12 cellular contexts compared by ENCODE assay signal in the genomic region with DNA sequence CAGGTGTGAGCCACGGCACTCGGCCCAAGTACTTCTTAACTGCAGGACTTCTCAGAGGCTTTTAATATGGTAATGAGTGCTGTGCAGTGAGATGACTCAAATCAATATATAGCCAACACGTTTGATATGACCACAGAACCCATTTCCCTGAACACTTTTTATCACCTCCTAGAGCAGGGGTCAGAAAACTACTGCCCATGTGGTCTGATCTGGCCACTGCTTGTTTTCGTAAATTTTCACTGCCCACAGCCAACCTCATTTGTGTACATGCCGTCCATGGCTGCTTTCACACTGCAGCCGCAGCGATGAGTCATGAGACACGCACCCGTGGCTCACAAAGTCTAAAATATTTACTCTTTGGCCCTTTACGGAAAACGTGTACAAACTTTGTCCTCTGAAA.
DNase-seq lines count a peak whose midpoint lies in the region; ATAC-seq and TF ChIP-seq lines count a peak whose summit lies in the region.
"Had no signal": no experiment of that assay in that cellular context is flagged by ENCODE, and none has a peak within 500 bp of the region (broad histone marks: within the 10 kb centered on the region; RNA-seq: fewer than 3 reads in every experiment).

No MANE protein-coding gene starts in this region.

- no peak overlapping the region for H3K4me3 Mint-ChIP-seq in H9
- no peak overlapping the region for H3K4me3 Mint-ChIP-seq in nephron progenitor cell
- H3K4me3 Mint-ChIP-seq: endodermal cell had no signal

- ATAC-seq in RWPE2 (ENCODE audit: low read depth): peak; percentile 69
- ATAC-seq in activated CD4-positive, CD25-positive, alpha-beta regulatory T cell treated with anti-CD3 and anti-CD28 coated beads, Interleukin-2, amount 50 U/mL, for 24 hours: no peak

- no peak overlapping the region for H3K56ac ChIP-seq in H9 (ENCODE audit: insufficient read length, low read depth, low read length)

- H3K23ac ChIP-seq in H9 (ENCODE audit: insufficient read length, low read depth, low read length): no peak overlapping the region

- H3K27me3 ChIP-seq in H9 (ENCODE audit: insufficient read depth, low read length): no peaks in the 10 kb centered on the region
- H3K27me3 ChIP-seq in RWPE2 (ENCODE audit: insufficient read depth, poor library complexity, severe bottlenecking): no peaks in the 10 kb centered on the region
- H3K27me3 ChIP-seq in stomach: no peaks in the 10 kb centered on the region
- H3K27me3 ChIP-seq: Peyer's patch, tibial artery had no signal

- H2AK5ac ChIP-seq in H9 (ENCODE audit: insufficient read length, low read length): no peak overlapping the region

- no peak overlapping the region for H2BK20ac ChIP-seq in H9 (ENCODE audit: low read depth, low read length, poor library complexity, severe bottlenecking)

- DNase-seq in H9: no peak
- DNase-seq in RWPE2 (ENCODE audit: low spot score): no peak
- peak; percentile 76 for DNase-seq in fibroblast of mammary gland (ENCODE audit: low read depth)
- DNase-seq in stomach: peak; percentile 44
- DNase-seq in nephron progenitor cell: no peak
- DNase-seq in NCI-H1930 (lab: John Stamatoyannopoulos, UW): no peak
- no peak for DNase-seq in NCI-H226
- DNase-seq: endodermal cell, MM.1S, tibial artery had no signal

- H3K27ac ChIP-seq in H9 (ENCODE audit: insufficient read length, low read depth, low read length): no peak overlapping the region
- no peak overlapping the region for H3K27ac ChIP-seq in RWPE2 (ENCODE audit: poor library complexity, severe bottlenecking)
- H3K27ac ChIP-seq in stomach: no peak overlapping the region
- H3K27ac ChIP-seq: tibial artery had no signal

- H3K4me1 Mint-ChIP-seq in H9 (peaks cover 42 to 63% of the 10 kb centered on the region in 2 experiments), nephron progenitor cell (peaks cover 77% of the 10 kb centered on the region)

- no peak for TF ChIP-seq CTCF in H9 (conservative IDR thresholded peaks at IDR 0.05)
- TF ChIP-seq CTCF in RWPE2 (IDR thresholded peaks at IDR 0.05; ENCODE audit: poor library complexity, severe bottlenecking): no peak
- TF ChIP-seq CTCF in fibroblast of mammary gland (conservative IDR thresholded peaks at IDR 0.05; ENCODE audit: control insufficient read depth, insufficient read depth, low read depth, low read length): no peak
- no peak for TF ChIP-seq CTCF in stomach (IDR thresholded peaks at IDR 0.05)
- no peak for TF ChIP-seq CTCF in nephron progenitor cell (IDR thresholded peaks at IDR 0.05)

- peaks cover 6% of the 10 kb centered on the region for H3K27me3 Mint-ChIP-seq in H9 (ENCODE audit: low read depth)
- H3K27me3 Mint-ChIP-seq in nephron progenitor cell (ENCODE audit: low read depth, poor library complexity): no peaks in the 10 kb centered on the region

- H3K79me2 ChIP-seq in H9 (ENCODE audit: insufficient read depth, low read length): no peaks in the 10 kb centered on the region

- no peaks in the 10 kb centered on the region for H3K79me1 ChIP-seq in H9 (ENCODE audit: insufficient read depth, low read depth, low read length, poor library complexity, severe bottlenecking)

- H4K8ac ChIP-seq in H9 (replicated peaks; ENCODE audit: insufficient read length, low read depth, low read length): no peak overlapping the region

- H3K9me3 Mint-ChIP-seq in H9 (peaks cover 0 to 4% of the 10 kb centered on the region in 2 experiments; a peak in 1 of 5 replicates), nephron progenitor cell (peaks cover 6% of the 10 kb centered on the region)

- H4K91ac ChIP-seq in H9 (ENCODE audit: insufficient read length, low read depth, low read length): no peak overlapping the region

- no peak overlapping the region for H3K4me3 ChIP-seq in RWPE2 (ENCODE audit: severe bottlenecking)
- H3K4me3 ChIP-seq in fibroblast of mammary gland (ENCODE audit: control insufficient read depth, low read depth, low read length): no peak overlapping the region
- H3K4me3 ChIP-seq in stomach: no peak overlapping the region
- H3K4me3 ChIP-seq: Peyer's patch, tibial artery had no signal

- intact Hi-C loops in stomach (cut with DNase I; ENCODE audit: low total_unique reads): loop anchor here (10.0 kb wide), 1 partner anchor 465 kb away; no protein-coding TSS in a partner anchor

- no peak overlapping the region for H3T11ph ChIP-seq in H9 (ENCODE audit: low read length)

- H3K36me3 ChIP-seq in RWPE2 (ENCODE audit: low read depth) (no peaks in the 10 kb centered on the region), stomach (no peaks in the 10 kb centered on the region)
- H3K36me3 ChIP-seq: Peyer's patch, tibial artery had no signal

- H2AFZ ChIP-seq in H9 (ENCODE audit: low read length): no peak overlapping the region

- no peak overlapping the region for H3K9ac ChIP-seq in H9 (ENCODE audit: extremely low read depth, insufficient read length, low read length)

- peaks cover 4% of the 10 kb centered on the region; the same call in 1 of the 2 replicates for H3K4me1 ChIP-seq in H9 (ENCODE audit: insufficient read depth, low read length)
- H3K4me1 ChIP-seq in RWPE2 (ENCODE audit: insufficient read depth, poor library complexity, severe bottlenecking): peaks cover 9% of the 10 kb centered on the region
- peaks cover 6 to 19% (median 10%) of the 10 kb centered on the region in 4 donors for H3K4me1 ChIP-seq in stomach

- peak overlapping the region in 2 of 3 experiments; percentile 60 to 69; a peak in 4 of 7 replicates for H3K27ac Mint-ChIP-seq in H9
- no peak overlapping the region for H3K27ac Mint-ChIP-seq in nephron progenitor cell
- H3K27ac Mint-ChIP-seq: endodermal cell had no signal

- no CpG with 5 or more reads among the region's 11 CpGs for WGBS in H9 (ENCODE audit: extremely low coverage, insufficient read length, low lambda C conversion rate)
- 27 to 44% (median 35%) methylated on average over 11 of the region's 11 CpGs for WGBS in stomach, 5 donors

- H3K36me3 Mint-ChIP-seq in H9 (ENCODE audit: insufficient read depth in 1 of 3, low read depth in 3 of 3) (peaks cover 0 to 5% (median 5%) of the 10 kb centered on the region in 3 experiments; a peak in 3 of 7 replicates), nephron progenitor cell (ENCODE audit: low read depth) (peaks cover 14% of the 10 kb centered on the region)

- no peaks in the 10 kb centered on the region for H4K20me1 ChIP-seq in H9 (ENCODE audit: control insufficient read depth, insufficient read depth, insufficient read length)

- TF ChIP-seq EP300 in stomach (IDR thresholded peaks at IDR 0.05): no peak

- H3K14ac ChIP-seq in H9 (ENCODE audit: insufficient read depth, low read length): no peak overlapping the region

- H3K18ac ChIP-seq in H9 (ENCODE audit: insufficient read length, low read depth, low read length): no peak overlapping the region

- H3K4ac ChIP-seq in H9 (ENCODE audit: low read depth, low read length): no peak overlapping the region

- H4K5ac ChIP-seq in H9 (ENCODE audit: insufficient read length, low read depth, low read length): no peak overlapping the region

- no peak overlapping the region for H2BK5ac ChIP-seq in H9 (ENCODE audit: insufficient read length, low read length)

- TF ChIP-seq POLR2A in stomach (IDR thresholded peaks at IDR 0.05): no peak

- H3K23me2 ChIP-seq in H9 (ENCODE audit: insufficient read length, low read depth, low read length, poor library complexity, severe bottlenecking): no peaks in the 10 kb centered on the region

- H2BK120ac ChIP-seq in H9 (ENCODE audit: low read depth, low read length, poor library complexity, severe bottlenecking): no peak overlapping the region

- H2BK12ac ChIP-seq in H9 (ENCODE audit: insufficient read length, low read depth, low read length): no peak overlapping the region

- H2BK15ac ChIP-seq in H9 (ENCODE audit: low read depth, low read length): no peak overlapping the region

- no peak overlapping the region for H3K4me2 ChIP-seq in H9 (ENCODE audit: insufficient read depth, insufficient read length, low read length)

- H3K9me3 ChIP-seq in H9 (ENCODE audit: control insufficient read depth, low read depth, low read length) (no peaks in the 10 kb centered on the region), RWPE2 (ENCODE audit: severe bottlenecking) (no peaks in the 10 kb centered on the region), stomach (no peaks in the 10 kb centered on the region)
- H3K9me3 ChIP-seq: Peyer's patch, tibial artery had no signal

Comparison
In these comparisons a context has a peak if more than half of its experiments do, and no peak if none do; other contexts are left out.
1. DNase-seq: peak in fibroblast of mammary gland (single experiment) and stomach (single experiment); none in H9 (single experiment), RWPE2 (single experiment), nephron progenitor cell (single experiment), NCI-H1930 (0 of 2) and NCI-H226 (single experiment).